ENCODE assay signal across 1 cellular context in the genomic region with DNA sequence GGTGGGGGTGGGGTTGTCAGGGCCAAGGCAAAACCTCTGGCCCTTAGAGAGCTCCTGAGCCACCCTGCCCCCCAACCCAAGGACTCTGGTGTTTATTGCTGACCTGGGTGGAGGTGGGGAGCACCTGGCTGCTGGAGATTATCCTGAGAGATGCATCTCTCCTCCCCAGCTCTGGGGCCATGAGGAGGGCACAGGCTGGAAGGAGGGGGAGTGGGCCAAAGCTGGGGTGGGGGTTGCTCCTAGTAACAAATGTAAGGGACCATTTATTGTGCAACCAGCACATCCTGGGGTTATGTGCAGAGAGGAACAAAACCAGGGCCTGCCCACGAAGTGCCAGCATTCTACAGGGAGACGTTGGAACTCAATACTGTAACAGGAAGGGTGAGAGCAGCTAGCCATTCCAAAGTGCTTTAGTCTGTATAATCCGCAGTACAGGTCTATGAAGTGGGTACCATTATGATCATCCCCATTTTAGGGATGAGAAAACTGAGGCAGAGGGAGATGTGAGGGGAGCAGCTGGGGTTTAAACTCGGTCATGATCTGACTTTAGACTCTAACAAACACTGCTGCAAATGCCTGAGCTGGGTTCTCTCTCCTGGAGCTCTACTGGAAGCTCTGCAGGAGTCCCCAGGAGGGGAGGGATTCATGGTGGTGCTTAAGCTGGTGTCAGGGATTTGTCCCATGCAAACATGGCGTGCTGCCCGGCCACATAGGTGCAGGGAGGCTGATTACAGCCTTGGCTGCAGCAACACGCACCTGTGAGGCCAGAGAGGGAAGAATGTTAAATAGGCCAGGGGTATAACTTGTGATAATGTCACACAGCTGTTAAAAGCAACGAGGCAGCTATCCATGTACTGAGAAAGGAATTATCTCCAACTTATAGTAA.
TF ChIP-seq lines count a peak whose summit lies in the region.

No MANE protein-coding gene starts in this region.

TF ChIP-seq in HepG2, 621 proteins besides CTCF, POLR2A, EP300 and RAD21 (continues in another document):
- TF ChIP-seq SMAD9 (CRISPR knock-in tag; IDR thresholded peaks at IDR 0.05) = no peak
- TF ChIP-seq, protein P1, sequence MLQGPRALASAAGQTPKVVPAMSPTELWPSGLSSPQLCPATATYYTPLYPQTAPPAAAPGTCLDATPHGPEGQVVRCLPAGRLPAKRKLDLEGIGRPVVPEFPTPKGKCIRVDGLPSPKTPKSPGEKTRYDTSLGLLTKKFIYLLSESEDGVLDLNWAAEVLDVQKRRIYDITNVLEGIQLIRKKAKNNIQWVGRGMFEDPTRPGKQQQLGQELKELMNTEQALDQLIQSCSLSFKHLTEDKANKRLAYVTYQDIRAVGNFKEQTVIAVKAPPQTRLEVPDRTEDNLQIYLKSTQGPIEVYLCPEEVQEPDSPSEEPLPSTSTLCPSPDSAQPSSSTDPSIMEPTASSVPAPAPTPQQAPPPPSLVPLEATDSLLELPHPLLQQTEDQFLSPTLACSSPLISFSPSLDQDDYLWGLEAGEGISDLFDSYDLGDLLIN (CRISPR knock-in tag; IDR thresholded peaks at IDR 0.05; ENCODE audit: borderline replicate concordance) = no peak
- 0 out of 2 replicates have a peak, but pooled peaks have one; percentile 2 for TF ChIP-seq ZNF792 (CRISPR knock-in tag; IDR thresholded peaks at IDR 0.05)
- 0 out of 2 replicates have a peak, but pooled peaks have one; percentile 33 for TF ChIP-seq ADNP (CRISPR knock-in tag; IDR thresholded peaks at IDR 0.05)
- no peak for TF ChIP-seq ZNF292 (CRISPR knock-in tag; IDR thresholded peaks at IDR 0.05; ENCODE audit: borderline replicate concordance, low read depth)
- TF ChIP-seq, protein P2, sequence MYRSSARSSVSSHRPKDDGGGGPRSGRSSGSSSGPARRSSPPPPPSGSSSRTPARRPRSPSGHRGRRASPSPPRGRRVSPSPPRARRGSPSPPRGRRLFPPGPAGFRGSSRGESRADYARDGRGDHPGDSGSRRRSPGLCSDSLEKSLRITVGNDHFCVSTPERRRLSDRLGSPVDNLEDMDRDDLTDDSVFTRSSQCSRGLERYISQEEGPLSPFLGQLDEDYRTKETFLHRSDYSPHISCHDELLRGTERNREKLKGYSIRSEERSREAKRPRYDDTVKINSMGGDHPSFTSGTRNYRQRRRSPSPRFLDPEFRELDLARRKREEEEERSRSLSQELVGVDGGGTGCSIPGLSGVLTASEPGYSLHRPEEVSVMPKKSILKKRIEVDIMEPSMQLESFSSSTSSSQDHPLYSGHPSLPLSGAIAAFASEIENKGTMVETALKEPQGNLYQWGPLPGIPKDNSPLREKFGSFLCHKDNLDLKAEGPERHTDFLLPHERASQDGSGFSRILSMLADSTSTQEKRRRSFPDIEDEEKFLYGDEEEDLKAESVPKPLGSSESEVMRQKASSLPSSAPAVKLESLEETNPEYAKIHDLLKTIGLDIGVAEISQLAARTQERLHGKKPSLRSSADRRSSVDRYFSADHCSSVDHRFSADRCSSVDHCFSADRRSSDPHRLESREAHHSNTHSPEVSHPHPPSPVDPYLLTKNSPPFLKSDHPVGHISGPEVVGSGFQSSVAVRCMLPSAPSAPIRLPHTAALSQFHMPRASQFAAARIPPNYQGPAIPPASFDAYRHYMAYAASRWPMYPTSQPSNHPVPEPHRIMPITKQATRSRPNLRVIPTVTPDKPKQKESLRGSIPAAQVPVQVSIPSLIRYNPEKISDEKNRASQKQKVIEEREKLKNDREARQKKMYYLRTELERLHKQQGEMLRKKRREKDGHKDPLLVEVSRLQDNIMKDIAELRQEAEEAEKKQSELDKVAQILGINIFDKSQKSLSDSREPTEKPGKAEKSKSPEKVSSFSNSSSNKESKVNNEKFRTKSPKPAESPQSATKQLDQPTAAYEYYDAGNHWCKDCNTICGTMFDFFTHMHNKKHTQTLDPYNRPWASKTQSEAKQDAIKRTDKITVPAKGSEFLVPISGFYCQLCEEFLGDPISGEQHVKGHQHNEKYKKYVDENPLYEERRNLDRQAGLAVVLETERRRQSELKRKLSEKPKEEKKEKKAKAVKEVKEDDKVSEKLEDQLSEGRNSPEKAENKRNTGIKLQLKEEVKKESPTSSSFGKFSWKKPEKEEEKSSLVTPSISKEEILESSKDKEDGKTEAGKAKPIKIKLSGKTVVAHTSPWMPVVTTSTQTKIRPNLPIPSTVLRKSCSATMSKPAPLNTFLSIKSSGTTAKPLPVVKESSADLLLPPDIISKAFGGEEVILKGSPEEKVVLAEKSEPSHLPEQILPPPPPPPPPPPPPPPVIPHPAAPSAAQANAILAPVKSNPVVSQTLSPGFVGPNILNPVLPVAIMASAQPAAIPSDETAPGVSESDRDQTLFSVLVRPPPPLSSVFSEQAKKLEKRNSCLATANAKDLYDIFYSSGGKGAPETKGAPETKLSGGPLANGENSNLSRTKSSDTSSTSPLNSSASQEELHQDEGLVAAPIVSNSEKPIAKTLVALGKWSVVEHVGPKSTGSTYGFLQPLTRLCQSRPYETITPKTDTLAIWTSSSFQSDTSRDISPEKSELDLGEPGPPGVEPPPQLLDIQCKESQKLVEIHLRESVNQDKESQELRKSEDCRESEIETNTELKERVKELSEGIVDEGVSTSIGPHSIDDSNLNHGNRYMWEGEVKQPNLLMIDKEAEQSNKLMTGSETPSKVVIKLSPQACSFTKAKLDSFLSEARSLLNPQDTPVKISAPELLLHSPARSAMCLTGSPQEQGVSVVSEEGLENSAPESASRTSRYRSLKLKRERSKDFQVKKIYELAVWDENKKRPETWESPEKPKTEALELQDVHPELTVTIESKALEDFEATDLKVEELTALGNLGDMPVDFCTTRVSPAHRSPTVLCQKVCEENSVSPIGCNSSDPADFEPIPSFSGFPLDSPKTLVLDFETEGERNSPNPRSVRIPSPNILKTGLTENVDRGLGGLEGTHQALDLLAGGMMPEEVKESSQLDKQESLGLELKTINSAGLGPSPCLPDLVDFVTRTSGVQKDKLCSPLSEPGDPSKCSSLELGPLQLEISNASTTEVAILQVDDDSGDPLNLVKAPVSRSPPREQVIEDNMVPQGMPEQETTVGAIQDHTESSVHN (CRISPR knock-in tag; IDR thresholded peaks at IDR 0.05) = no peak
- no peak for TF ChIP-seq RNF2 (conservative IDR thresholded peaks at IDR 0.05; ENCODE audit: low read depth)
- TF ChIP-seq ZNF773 (CRISPR knock-in tag; IDR thresholded peaks at IDR 0.05; ENCODE audit: borderline replicate concordance) = no peak
- TF ChIP-seq, protein P3, sequence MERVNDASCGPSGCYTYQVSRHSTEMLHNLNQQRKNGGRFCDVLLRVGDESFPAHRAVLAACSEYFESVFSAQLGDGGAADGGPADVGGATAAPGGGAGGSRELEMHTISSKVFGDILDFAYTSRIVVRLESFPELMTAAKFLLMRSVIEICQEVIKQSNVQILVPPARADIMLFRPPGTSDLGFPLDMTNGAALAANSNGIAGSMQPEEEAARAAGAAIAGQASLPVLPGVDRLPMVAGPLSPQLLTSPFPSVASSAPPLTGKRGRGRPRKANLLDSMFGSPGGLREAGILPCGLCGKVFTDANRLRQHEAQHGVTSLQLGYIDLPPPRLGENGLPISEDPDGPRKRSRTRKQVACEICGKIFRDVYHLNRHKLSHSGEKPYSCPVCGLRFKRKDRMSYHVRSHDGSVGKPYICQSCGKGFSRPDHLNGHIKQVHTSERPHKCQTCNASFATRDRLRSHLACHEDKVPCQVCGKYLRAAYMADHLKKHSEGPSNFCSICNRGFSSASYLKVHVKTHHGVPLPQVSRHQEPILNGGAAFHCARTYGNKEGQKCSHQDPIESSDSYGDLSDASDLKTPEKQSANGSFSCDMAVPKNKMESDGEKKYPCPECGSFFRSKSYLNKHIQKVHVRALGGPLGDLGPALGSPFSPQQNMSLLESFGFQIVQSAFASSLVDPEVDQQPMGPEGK (CRISPR knock-in tag; IDR thresholded peaks at IDR 0.05) = 0 out of 2 replicates have a peak, but pooled peaks have one; percentile 4
- no peak for TF ChIP-seq IRF2 (CRISPR knock-in tag; IDR thresholded peaks at IDR 0.05)
- TF ChIP-seq MBNL3 (CRISPR knock-in tag; conservative IDR thresholded peaks at IDR 0.05) = no peak
- TF ChIP-seq, protein P4, sequence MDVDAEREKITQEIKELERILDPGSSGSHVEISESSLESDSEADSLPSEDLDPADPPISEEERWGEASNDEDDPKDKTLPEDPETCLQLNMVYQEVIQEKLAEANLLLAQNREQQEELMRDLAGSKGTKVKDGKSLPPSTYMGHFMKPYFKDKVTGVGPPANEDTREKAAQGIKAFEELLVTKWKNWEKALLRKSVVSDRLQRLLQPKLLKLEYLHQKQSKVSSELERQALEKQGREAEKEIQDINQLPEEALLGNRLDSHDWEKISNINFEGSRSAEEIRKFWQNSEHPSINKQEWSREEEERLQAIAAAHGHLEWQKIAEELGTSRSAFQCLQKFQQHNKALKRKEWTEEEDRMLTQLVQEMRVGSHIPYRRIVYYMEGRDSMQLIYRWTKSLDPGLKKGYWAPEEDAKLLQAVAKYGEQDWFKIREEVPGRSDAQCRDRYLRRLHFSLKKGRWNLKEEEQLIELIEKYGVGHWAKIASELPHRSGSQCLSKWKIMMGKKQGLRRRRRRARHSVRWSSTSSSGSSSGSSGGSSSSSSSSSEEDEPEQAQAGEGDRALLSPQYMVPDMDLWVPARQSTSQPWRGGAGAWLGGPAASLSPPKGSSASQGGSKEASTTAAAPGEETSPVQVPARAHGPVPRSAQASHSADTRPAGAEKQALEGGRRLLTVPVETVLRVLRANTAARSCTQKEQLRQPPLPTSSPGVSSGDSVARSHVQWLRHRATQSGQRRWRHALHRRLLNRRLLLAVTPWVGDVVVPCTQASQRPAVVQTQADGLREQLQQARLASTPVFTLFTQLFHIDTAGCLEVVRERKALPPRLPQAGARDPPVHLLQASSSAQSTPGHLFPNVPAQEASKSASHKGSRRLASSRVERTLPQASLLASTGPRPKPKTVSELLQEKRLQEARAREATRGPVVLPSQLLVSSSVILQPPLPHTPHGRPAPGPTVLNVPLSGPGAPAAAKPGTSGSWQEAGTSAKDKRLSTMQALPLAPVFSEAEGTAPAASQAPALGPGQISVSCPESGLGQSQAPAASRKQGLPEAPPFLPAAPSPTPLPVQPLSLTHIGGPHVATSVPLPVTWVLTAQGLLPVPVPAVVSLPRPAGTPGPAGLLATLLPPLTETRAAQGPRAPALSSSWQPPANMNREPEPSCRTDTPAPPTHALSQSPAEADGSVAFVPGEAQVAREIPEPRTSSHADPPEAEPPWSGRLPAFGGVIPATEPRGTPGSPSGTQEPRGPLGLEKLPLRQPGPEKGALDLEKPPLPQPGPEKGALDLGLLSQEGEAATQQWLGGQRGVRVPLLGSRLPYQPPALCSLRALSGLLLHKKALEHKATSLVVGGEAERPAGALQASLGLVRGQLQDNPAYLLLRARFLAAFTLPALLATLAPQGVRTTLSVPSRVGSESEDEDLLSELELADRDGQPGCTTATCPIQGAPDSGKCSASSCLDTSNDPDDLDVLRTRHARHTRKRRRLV (CRISPR knock-in tag; IDR thresholded peaks at IDR 0.05) = no peak
- TF ChIP-seq SOX13 (IDR thresholded peaks at IDR 0.05) = peak; percentile 8; the same call in 1 of the 2 replicates
- TF ChIP-seq SOX13 (CRISPR knock-in tag; conservative IDR thresholded peaks at IDR 0.05 in 1 of 2, IDR thresholded peaks at IDR 0.05 in 1 of 2) = no peak
- TF ChIP-seq, protein P5, sequence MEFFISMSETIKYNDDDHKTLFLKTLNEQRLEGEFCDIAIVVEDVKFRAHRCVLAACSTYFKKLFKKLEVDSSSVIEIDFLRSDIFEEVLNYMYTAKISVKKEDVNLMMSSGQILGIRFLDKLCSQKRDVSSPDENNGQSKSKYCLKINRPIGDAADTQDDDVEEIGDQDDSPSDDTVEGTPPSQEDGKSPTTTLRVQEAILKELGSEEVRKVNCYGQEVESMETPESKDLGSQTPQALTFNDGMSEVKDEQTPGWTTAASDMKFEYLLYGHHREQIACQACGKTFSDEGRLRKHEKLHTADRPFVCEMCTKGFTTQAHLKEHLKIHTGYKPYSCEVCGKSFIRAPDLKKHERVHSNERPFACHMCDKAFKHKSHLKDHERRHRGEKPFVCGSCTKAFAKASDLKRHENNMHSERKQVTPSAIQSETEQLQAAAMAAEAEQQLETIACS (CRISPR knock-in tag; IDR thresholded peaks at IDR 0.05) = no peak
- no peak for TF ChIP-seq NFATC3 (CRISPR knock-in tag; IDR thresholded peaks at IDR 0.05)
- TF ChIP-seq, protein P6, sequence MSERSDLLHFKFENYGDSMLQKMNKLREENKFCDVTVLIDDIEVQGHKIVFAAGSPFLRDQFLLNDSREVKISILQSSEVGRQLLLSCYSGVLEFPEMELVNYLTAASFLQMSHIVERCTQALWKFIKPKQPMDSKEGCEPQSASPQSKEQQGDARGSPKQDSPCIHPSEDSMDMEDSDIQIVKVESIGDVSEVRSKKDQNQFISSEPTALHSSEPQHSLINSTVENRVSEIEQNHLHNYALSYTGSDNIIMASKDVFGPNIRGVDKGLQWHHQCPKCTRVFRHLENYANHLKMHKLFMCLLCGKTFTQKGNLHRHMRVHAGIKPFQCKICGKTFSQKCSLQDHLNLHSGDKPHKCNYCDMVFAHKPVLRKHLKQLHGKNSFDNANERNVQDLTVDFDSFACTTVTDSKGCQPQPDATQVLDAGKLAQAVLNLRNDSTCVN (CRISPR knock-in tag; IDR thresholded peaks at IDR 0.05; ENCODE audit: borderline replicate concordance) = no peak
- no peak for TF ChIP-seq KLF9 (CRISPR knock-in tag; IDR thresholded peaks at IDR 0.05; ENCODE audit: low read depth)
- peak; percentile 2; the same call in 1 of the 2 replicates for TF ChIP-seq CEBPB (IDR thresholded peaks at IDR 0.05; ENCODE audit: borderline replicate concordance, low read depth, low read length)
- no peak for TF ChIP-seq ISX (CRISPR knock-in tag; conservative IDR thresholded peaks at IDR 0.05)
- TF ChIP-seq ZSCAN22 (CRISPR knock-in tag; IDR thresholded peaks at IDR 0.05) = no peak
- TF ChIP-seq KDM1A (CRISPR knock-in tag; IDR thresholded peaks at IDR 0.05) = peak; percentile 86
- TF ChIP-seq NFRKB (IDR thresholded peaks at IDR 0.05) = no peak
- no peak for TF ChIP-seq LCORL (IDR thresholded peaks at IDR 0.05)
- 0 out of 2 replicates have a peak, but pooled peaks have one; percentile 3 for TF ChIP-seq LCORL (CRISPR knock-in tag; IDR thresholded peaks at IDR 0.05)
- TF ChIP-seq ZNF124 (CRISPR knock-in tag; IDR thresholded peaks at IDR 0.05) = no peak
- TF ChIP-seq GTF2F1 (IDR thresholded peaks at IDR 0.05; ENCODE audit: low read length) = no peak
- no peak for TF ChIP-seq RAD51 (IDR thresholded peaks at IDR 0.05; ENCODE audit: borderline replicate concordance)
- TF ChIP-seq ZNF34 (CRISPR knock-in tag; IDR thresholded peaks at IDR 0.05; ENCODE audit: borderline replicate concordance) = no peak
- no peak for TF ChIP-seq NCOA5 (CRISPR knock-in tag; IDR thresholded peaks at IDR 0.05)
- no peak for TF ChIP-seq ZNF225 (CRISPR knock-in tag; IDR thresholded peaks at IDR 0.05)
- TF ChIP-seq, protein P7, sequence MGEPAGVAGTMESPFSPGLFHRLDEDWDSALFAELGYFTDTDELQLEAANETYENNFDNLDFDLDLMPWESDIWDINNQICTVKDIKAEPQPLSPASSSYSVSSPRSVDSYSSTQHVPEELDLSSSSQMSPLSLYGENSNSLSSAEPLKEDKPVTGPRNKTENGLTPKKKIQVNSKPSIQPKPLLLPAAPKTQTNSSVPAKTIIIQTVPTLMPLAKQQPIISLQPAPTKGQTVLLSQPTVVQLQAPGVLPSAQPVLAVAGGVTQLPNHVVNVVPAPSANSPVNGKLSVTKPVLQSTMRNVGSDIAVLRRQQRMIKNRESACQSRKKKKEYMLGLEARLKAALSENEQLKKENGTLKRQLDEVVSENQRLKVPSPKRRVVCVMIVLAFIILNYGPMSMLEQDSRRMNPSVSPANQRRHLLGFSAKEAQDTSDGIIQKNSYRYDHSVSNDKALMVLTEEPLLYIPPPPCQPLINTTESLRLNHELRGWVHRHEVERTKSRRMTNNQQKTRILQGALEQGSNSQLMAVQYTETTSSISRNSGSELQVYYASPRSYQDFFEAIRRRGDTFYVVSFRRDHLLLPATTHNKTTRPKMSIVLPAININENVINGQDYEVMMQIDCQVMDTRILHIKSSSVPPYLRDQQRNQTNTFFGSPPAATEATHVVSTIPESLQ (CRISPR knock-in tag; conservative IDR thresholded peaks at IDR 0.05) = no peak
- TF ChIP-seq ZNF496 (CRISPR knock-in tag; IDR thresholded peaks at IDR 0.05; ENCODE audit: insufficient replicate concordance) = no peak
